In genomic region chr6:131602913-131603312, GRCh38 we compare ENCODE assay signal across 17 cellular contexts. TPM values are rescaled to one million over a fixed set of nuclear protein-coding genes. Genes with fewer than 3 reads are reported as not detected.
DNase-seq lines count a peak whose midpoint lies in the region; ATAC-seq and TF ChIP-seq lines count a peak whose summit lies in the region.
"Had no signal": no experiment of that assay in that cellular context is flagged by ENCODE, and none has a peak within 500 bp of the region (broad histone marks: within the 10 kb centered on the region; RNA-seq: fewer than 3 reads in every experiment).

No MANE protein-coding gene starts in this region.

- H2AFZ ChIP-seq in hepatocyte: no peak overlapping the region

- no peak overlapping the region for H3K4me2 ChIP-seq in hepatocyte

- no peaks in the 10 kb centered on the region for H3K27me3 Mint-ChIP-seq in activated CD8-positive, alpha-beta memory T cell treated with anti-CD3 and anti-CD28 coated beads, Interleukin-2, amount 10 ng/mL, durations not matched to agents 7 days and 5 days
- H3K27me3 Mint-ChIP-seq: activated naive CD4-positive, alpha-beta T cell treated with anti-CD3 and anti-CD28 coated beads, Interleukin-2, amount 10 ng/mL, durations not matched to agents 7 days and 5 days; CD4-positive, CD25-positive, alpha-beta regulatory T cell; T-helper 17 cell had no signal

- no peaks in the 10 kb centered on the region for H3K4me1 ChIP-seq in hepatocyte (ENCODE audit: insufficient read depth)
- no peaks in the 10 kb centered on the region for H3K4me1 ChIP-seq in right atrium auricular region
- H3K4me1 ChIP-seq: left lung had no signal

- H3K9me2 ChIP-seq in hepatocyte (replicated peaks; ENCODE audit: insufficient read depth): no peaks in the 10 kb centered on the region

- H3K36me3 ChIP-seq in hepatocyte (replicated peaks; ENCODE audit: insufficient read depth, low read depth) (no peaks in the 10 kb centered on the region), right atrium auricular region (peaks cover 80% of the 10 kb centered on the region)

- H3K4me1 Mint-ChIP-seq in activated CD8-positive, alpha-beta memory T cell treated with anti-CD3 and anti-CD28 coated beads, Interleukin-2, amount 10 ng/mL, durations not matched to agents 7 days and 5 days: no peaks in the 10 kb centered on the region
- H3K4me1 Mint-ChIP-seq: activated naive CD4-positive, alpha-beta T cell treated with anti-CD3 and anti-CD28 coated beads, Interleukin-2, amount 10 ng/mL, durations not matched to agents 7 days and 5 days; T-helper 17 cell had no signal

- H3K4me3 Mint-ChIP-seq in activated CD8-positive, alpha-beta memory T cell treated with anti-CD3 and anti-CD28 coated beads, Interleukin-2, amount 10 ng/mL, durations not matched to agents 7 days and 5 days: no peak overlapping the region
- H3K4me3 Mint-ChIP-seq: activated CD8-positive, alpha-beta T cell treated with anti-CD3 and anti-CD28 coated beads, Interleukin-2, amount 10 ng/mL, durations not matched to agents 7 days and 5 days; activated naive CD4-positive, alpha-beta T cell treated with anti-CD3 and anti-CD28 coated beads, Interleukin-2, amount 10 ng/mL, durations not matched to agents 7 days and 5 days; CD4-positive, CD25-positive, alpha-beta regulatory T cell; T-helper 17 cell had no signal

- no peaks in the 10 kb centered on the region for H3K79me2 ChIP-seq in hepatocyte

- no peaks in the 10 kb centered on the region for H3K9me3 Mint-ChIP-seq in activated CD8-positive, alpha-beta memory T cell treated with anti-CD3 and anti-CD28 coated beads, Interleukin-2, amount 10 ng/mL, durations not matched to agents 7 days and 5 days (ENCODE audit: low read depth)
- H3K9me3 Mint-ChIP-seq: activated naive CD4-positive, alpha-beta T cell treated with anti-CD3 and anti-CD28 coated beads, Interleukin-2, amount 10 ng/mL, durations not matched to agents 7 days and 5 days; CD4-positive, CD25-positive, alpha-beta regulatory T cell had no signal

- peaks cover 48% of the 10 kb centered on the region for H3K36me3 Mint-ChIP-seq in activated CD8-positive, alpha-beta memory T cell treated with anti-CD3 and anti-CD28 coated beads, Interleukin-2, amount 10 ng/mL, durations not matched to agents 7 days and 5 days

- H3K27ac ChIP-seq in hepatocyte (no peak overlapping the region), right atrium auricular region (no peak overlapping the region)
- H3K27ac ChIP-seq: left lung had no signal

- POLR2A ChIA-PET in AG04449 (lab: Yijun Ruan, JAX): no interaction called here

- no peak overlapping the region for H3K27ac Mint-ChIP-seq in activated CD8-positive, alpha-beta memory T cell treated with anti-CD3 and anti-CD28 coated beads, Interleukin-2, amount 10 ng/mL, durations not matched to agents 7 days and 5 days
- H3K27ac Mint-ChIP-seq: activated CD8-positive, alpha-beta T cell treated with anti-CD3 and anti-CD28 coated beads, Interleukin-2, amount 10 ng/mL, durations not matched to agents 7 days and 5 days; activated naive CD4-positive, alpha-beta T cell treated with anti-CD3 and anti-CD28 coated beads, Interleukin-2, amount 10 ng/mL, durations not matched to agents 7 days and 5 days; T-helper 17 cell had no signal

- H3K9me3 ChIP-seq in hepatocyte (ENCODE audit: low read depth): no peaks in the 10 kb centered on the region
- H3K9me3 ChIP-seq in right atrium auricular region: no peaks in the 10 kb centered on the region
- H3K9me3 ChIP-seq: left lung had no signal

- H3K27me3 ChIP-seq in hepatocyte (no peaks in the 10 kb centered on the region), right atrium auricular region (no peaks in the 10 kb centered on the region)
- H3K27me3 ChIP-seq: left lung had no signal

- TF ChIP-seq CTCF in AG04449 (IDR thresholded peaks at IDR 0.05; ENCODE audit: insufficient read depth, low read length, missing control alignments): no peak
- TF ChIP-seq CTCF in hepatocyte (IDR thresholded peaks at IDR 0.05; ENCODE audit: poor library complexity): no peak
- no peak for TF ChIP-seq CTCF in right atrium auricular region (IDR thresholded peaks at IDR 0.05)

- WGBS in hepatocyte (ENCODE audit: low lambda C conversion rate, missing lambda C conversion rate): 84% methylated on average over 1 of the region's 1 CpG

- H3K4me3 ChIP-seq in AG04449 (ENCODE audit: low read depth, low read length) (no peak overlapping the region), hepatocyte (no peak overlapping the region), right atrium auricular region (no peak overlapping the region)
- H3K4me3 ChIP-seq: left lung had no signal

- no peak for ATAC-seq in HG03139 (IDR thresholded peaks at IDR 0.05; ENCODE audit: unreplicated experiment)
- no peak for ATAC-seq in activated CD8-positive, alpha-beta memory T cell treated with anti-CD3 and anti-CD28 coated beads, Interleukin-2, amount 10 ng/mL, durations not matched to agents 7 days and 5 days
- ATAC-seq: activated CD8-positive, alpha-beta T cell treated with anti-CD3 and anti-CD28 coated beads, Interleukin-2, amount 10 ng/mL, durations not matched to agents 7 days and 5 days; left lung; T-helper 17 cell had no signal

- DNase-seq in AG04449 (ENCODE audit: low read depth, low spot score) (peak; percentile 83), HK-2 (ENCODE audit: unreplicated experiment) (peak; percentile 16), astrocyte of the hippocampus (ENCODE audit: low read depth, low spot score) (peak; percentile 85), hepatocyte (ENCODE audit: low spot score) (peak; percentile 32), midbrain (lab: John Stamatoyannopoulos, UW) (no peak), right atrium auricular region (ENCODE audit: low spot score) (no peak)
- DNase-seq in activated CD8-positive, alpha-beta memory T cell treated with anti-CD3 and anti-CD28 coated beads, Interleukin-2, amount 10 ng/mL, durations not matched to agents 7 days and 5 days: no peak
- DNase-seq: activated CD8-positive, alpha-beta T cell treated with anti-CD3 and anti-CD28 coated beads, Interleukin-2, amount 10 ng/mL, durations not matched to agents 7 days and 5 days; activated naive CD4-positive, alpha-beta T cell treated with anti-CD3 and anti-CD28 coated beads, Interleukin-2, amount 10 ng/mL, durations not matched to agents 7 days and 5 days; CD4-positive, CD25-positive, alpha-beta regulatory T cell; cortex of kidney; left lung; MM.1S; NCI-H2171 treated with DMSO at 0.1 percent for 48 hours; T-helper 17 cell had no signal

- no peaks in the 10 kb centered on the region for H4K20me1 ChIP-seq in hepatocyte (ENCODE audit: insufficient read depth, poor library complexity, severe bottlenecking)

- CTCF ChIA-PET in AG04449 (lab: Yijun Ruan, JAX): interaction anchor here (7.9 kb wide), 1 partner anchor 26 kb away, joined by 59 read pairs; the partner anchor contains the start of gene MED23
- CTCF ChIA-PET in activated CD8-positive, alpha-beta memory T cell treated with anti-CD3 and anti-CD28 coated beads, Interleukin-2, amount 10 ng/mL, durations not matched to agents 7 days and 5 days (lab: Charles Lee): no interaction called here

RNA-seq across cellular contexts. Expression of gene MED23, which starts 25.1 kb away (rescaled TPM):
- 34.4 and 42.1 TPM in 2 replicates for total RNA-seq in hepatocyte
- polyA plus RNA-seq in hepatocyte: 13.4 and 17.1 TPM in 2 replicates
- 10 to 100 TPM; 28.4 to 33.1 TPM for total RNA-seq in activated CD8-positive, alpha-beta memory T cell treated with anti-CD3 and anti-CD28 coated beads, Interleukin-2, amount 10 ng/mL, durations not matched to agents 7 days and 5 days
- 10 to 100 TPM; 10.5 to 11.7 TPM for total RNA-seq in right atrium auricular region

RNA-seq across cellular contexts. Expression of gene ARG1, which starts 29.9 kb away (rescaled TPM):
- total RNA-seq in hepatocyte (104 and 107 TPM in 2 replicates), right atrium auricular region (1 to 10 TPM in 1 of 2 donors, under 1 TPM in 1; 0.30 to 1.1 TPM)
- 50.0 and 81.4 TPM in 2 replicates for polyA plus RNA-seq in hepatocyte
- not detected for total RNA-seq in activated CD8-positive, alpha-beta memory T cell treated with anti-CD3 and anti-CD28 coated beads, Interleukin-2, amount 10 ng/mL, durations not matched to agents 7 days and 5 days
- total RNA-seq: activated CD8-positive, alpha-beta T cell treated with anti-CD3 and anti-CD28 coated beads, Interleukin-2, amount 10 ng/mL, durations not matched to agents 7 days and 5 days; glomerular endothelial cell; T-helper 17 cell had no signal

RNA-seq across cellular contexts. Expression of gene ENPP3, which starts 34.2 kb away (rescaled TPM):
- total RNA-seq in hepatocyte (1.0 and 2.7 TPM in 2 replicates), right atrium auricular region (under 1 TPM in 1 of 2 donors, not detected in 1; 0.16 TPM)
- 0.98 TPM in 1 of 2 replicates, not detected in the other for polyA plus RNA-seq in hepatocyte
- total RNA-seq in activated CD8-positive, alpha-beta memory T cell treated with anti-CD3 and anti-CD28 coated beads, Interleukin-2, amount 10 ng/mL, durations not matched to agents 7 days and 5 days: 1 to 10 TPM in 1 of 2 experiments, under 1 TPM in 1; 0.93 to 1.4 TPM
- total RNA-seq: glomerular endothelial cell had no signal

Comparison
In these comparisons a context has a peak if more than half of its experiments do, and no peak if none do; other contexts are left out.
1. DNase-seq: peak in AG04449 (single experiment), HK-2 (single experiment), astrocyte of the hippocampus (single experiment) and hepatocyte (single experiment); none in midbrain (single experiment), activated CD8-positive, alpha-beta memory T cell treated with anti-CD3 and anti-CD28 coated beads, Interleukin-2, amount 10 ng/mL, durations not matched to agents 7 days and 5 days (single experiment) and right atrium auricular region (single experiment).
2. RNA of gene ARG1, which starts 29.9 kb away (total RNA-seq): 104 to 107 TPM in hepatocyte; 0.30 to 1.1 TPM in right atrium auricular region and not detected in activated CD8-positive, alpha-beta memory T cell treated with anti-CD3 and anti-CD28 coated beads, Interleukin-2, amount 10 ng/mL, durations not matched to agents 7 days and 5 days; every median in the first group is over 10 times any median in the second.